Comparison of ENCODE assay signal across 9 cellular contexts in the genomic region with DNA sequence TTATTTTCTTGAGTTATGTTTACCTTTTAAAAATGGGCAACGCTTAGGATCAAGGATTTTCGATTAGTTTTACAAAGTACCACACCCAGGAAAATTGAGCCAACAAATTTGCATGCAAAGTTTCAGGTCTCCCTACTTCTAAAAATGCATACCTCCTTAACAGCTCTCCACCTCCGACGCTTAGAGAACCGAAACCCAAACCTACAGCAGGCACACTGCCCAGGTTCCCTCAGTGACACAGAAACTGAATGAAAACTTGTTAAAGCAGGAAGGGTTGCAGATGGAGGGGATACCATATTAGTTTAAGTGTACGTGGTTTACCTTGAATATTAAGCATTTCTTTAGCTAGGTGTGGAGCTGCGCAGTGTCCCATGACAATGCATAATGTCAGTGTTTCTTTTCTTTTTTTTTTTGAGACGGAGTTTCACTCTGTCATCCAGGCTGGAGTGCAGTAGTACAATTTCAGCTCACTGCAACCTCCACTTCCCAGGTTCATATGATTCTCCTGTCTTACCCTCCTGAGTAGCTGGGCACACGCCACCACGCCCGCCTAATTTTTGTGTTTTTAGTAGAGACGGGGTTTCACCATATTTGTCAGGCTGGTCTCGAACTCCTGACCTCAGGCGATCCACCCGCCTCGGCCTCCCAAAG. TPM values are rescaled to one million over a fixed set of nuclear protein-coding genes. Genes with fewer than 3 reads are reported as not detected.
A peak's percentile ranks its signal among the peaks of the same experiment; 100 is the strongest.
DNase-seq lines count a peak whose midpoint lies in the region; ATAC-seq, FAIRE-seq and TF ChIP-seq lines count a peak whose summit lies in the region.
"Had no signal": no experiment of that assay in that cellular context is flagged by ENCODE, and none has a peak within 500 bp of the region (broad histone marks: within the 10 kb centered on the region; RNA-seq: fewer than 3 reads in every experiment).

No MANE protein-coding gene starts in this region.

- peaks cover 33% of the 10 kb centered on the region for H3K79me2 ChIP-seq in keratinocyte (ENCODE audit: control insufficient read depth, insufficient read depth, low read length)

- in situ Hi-C loops in KBM-7 (cut with MboI; ENCODE audit: low pct_unique_long_range_greater_than_20kb, low sequenced_read_pairs), result loop anchor here (25.0 kb wide), 1 partner anchor 96 kb away; no protein-coding TSS in a partner anchor

- H3K9ac ChIP-seq in keratinocyte (ENCODE audit: control insufficient read depth, extremely low read depth, insufficient read depth, low read length) (no peak overlapping the region), kidney (ENCODE audit: low read length in 2 of 2) (no peak overlapping the region)

- H3K9me3 Mint-ChIP-seq in osteocyte (ENCODE audit: unreplicated experiment), result no peaks in the 10 kb centered on the region

- peaks cover 8% of the 10 kb centered on the region for H4K20me1 ChIP-seq in keratinocyte (ENCODE audit: control insufficient read depth, extremely low read depth, insufficient read depth, low read length)

- no peak overlapping the region for H3K4me2 ChIP-seq in keratinocyte (ENCODE audit: control insufficient read depth, extremely low read depth, insufficient read depth, low read depth, low read length)

- H3K36me3 ChIP-seq in keratinocyte (ENCODE audit: control insufficient read depth in 2 of 2, extremely low read depth in 1 of 2, insufficient read depth in 2 of 2, low read length in 2 of 2), result peaks cover under 1 to 12% of the 10 kb centered on the region in 2 experiments
- no peaks in the 10 kb centered on the region for H3K36me3 ChIP-seq in kidney (ENCODE audit: control insufficient read depth in 1 of 2, insufficient read depth in 2 of 2, low read length in 2 of 2)

- H3K4me1 ChIP-seq in keratinocyte (ENCODE audit: control insufficient read depth, extremely low read depth, insufficient read depth, low read length), result peaks cover 9% of the 10 kb centered on the region
- H3K4me1 ChIP-seq in kidney (ENCODE audit: control insufficient read depth in 1 of 2, insufficient read depth in 1 of 2, low read depth in 1 of 2, low read length in 2 of 2), result peaks cover 6 to 7% of the 10 kb centered on the region in 2 donors

- no peak overlapping the region for H3K4me3 Mint-ChIP-seq in osteocyte (ENCODE audit: unreplicated experiment)

- ATAC-seq in GM18870 (IDR thresholded peaks at IDR 0.05; ENCODE audit: unreplicated experiment) (peak; percentile 91), HG02623 (IDR thresholded peaks at IDR 0.05; ENCODE audit: unreplicated experiment) (peak; percentile 73)

- DNase-seq in NOMO-1 (lab: John Stamatoyannopoulos, UW; ENCODE audit: unreplicated experiment in 2 of 2) (peak; percentile 85 to 97), keratinocyte (ENCODE audit: low read depth, low spot score) (no peak), kidney (no peak), osteocyte (ENCODE audit: extremely low spot score, unreplicated experiment) (no peak), KBM-7 (no peak)
- no peak for DNase-seq in activated CD4-positive, CD25-positive, alpha-beta regulatory T cell (lab: John Stamatoyannopoulos, UW)

- no peak for FAIRE-seq in keratinocyte (lab: Jason Lieb, UNC)
- FAIRE-seq in kidney (lab: Jason Lieb, UNC), result no peak

- peaks cover 2% of the 10 kb centered on the region for H3K9me1 ChIP-seq in keratinocyte (ENCODE audit: control insufficient read depth, extremely low read depth, insufficient read depth, low read length)

- no peaks in the 10 kb centered on the region for H3K36me3 Mint-ChIP-seq in osteocyte (ENCODE audit: unreplicated experiment)

- dilution Hi-C loops in keratinocyte (cut with MboI; ENCODE audit: extremely low pct_ligation_motif_present, low sequenced_read_pairs), result no loop called here

- H3K4me1 Mint-ChIP-seq in osteocyte (ENCODE audit: unreplicated experiment), result peaks cover 38% of the 10 kb centered on the region

- H3K27me3 ChIP-seq in keratinocyte (ENCODE audit: control insufficient read depth, extremely low read depth, insufficient read depth, low read length), result no peaks in the 10 kb centered on the region

- no peaks in the 10 kb centered on the region for H3K27me3 Mint-ChIP-seq in osteocyte (ENCODE audit: unreplicated experiment)

- H3K9me3 ChIP-seq in keratinocyte (ENCODE audit: control insufficient read depth, low read depth, low read length) (no peaks in the 10 kb centered on the region), kidney (ENCODE audit: control insufficient read depth in 1 of 2, low read length in 2 of 2) (peaks cover 0 to 10% of the 10 kb centered on the region in 2 donors)

- H2AFZ ChIP-seq in keratinocyte (ENCODE audit: control insufficient read depth, low read length), result peak overlapping the region; percentile 39

- intact Hi-C loops in kidney (cut with DNase I), result loop anchor here (10.0 kb wide), 1 partner anchor 89 kb away; no protein-coding TSS in a partner anchor

- TF ChIP-seq CTCF in keratinocyte (optimal IDR thresholded peaks at IDR 0.05 in 1 of 3, IDR thresholded peaks at IDR 0.05 in 1 of 3, conservative IDR thresholded peaks at IDR 0.05 in 1 of 3; ENCODE audit: extremely low read depth in 1 of 3, insufficient read depth in 2 of 3, low read length in 3 of 3) (no peak), kidney (IDR thresholded peaks at IDR 0.05; ENCODE audit: borderline replicate concordance, extremely low read depth, insufficient read depth) (no peak), osteocyte (IDR thresholded peaks at IDR 0.05) (no peak)

- no peak overlapping the region for H3K27ac Mint-ChIP-seq in osteocyte (ENCODE audit: unreplicated experiment)

- H3K4me3 ChIP-seq in keratinocyte (ENCODE audit: control insufficient read depth in 2 of 3, extremely low read depth in 1 of 3, insufficient read depth in 2 of 3, low read depth in 1 of 3, low read length in 3 of 3), result no peak overlapping the region
- H3K4me3 ChIP-seq in kidney (ENCODE audit: low read length in 2 of 2), result no peak overlapping the region

- H3K27ac ChIP-seq in keratinocyte (ENCODE audit: control insufficient read depth, insufficient read depth, low read length) (no peak overlapping the region), kidney (ENCODE audit: low read depth in 2 of 2, low read length in 2 of 2) (no peak overlapping the region)
- H3K27ac ChIP-seq: epithelial cell of prostate had no signal

RNA-seq across cellular contexts. Expression of gene SUB1, which starts 1.6 kb away (rescaled TPM):
- polyA plus RNA-seq in keratinocyte, result 150 to 432 TPM (median 162 TPM) in 3 replicates
- polyA plus RNA-seq in keratinocyte (2011; ENCODE audit: low read depth), result 131 TPM
- polyA plus RNA-seq in keratinocyte (2011; cell fraction: cytosol; rRNA removed), result 254 and 350 TPM in 2 replicates
- 71.4 and 177 TPM in 2 replicates for polyA plus RNA-seq in keratinocyte (2011; cell fraction: nucleus; rRNA removed)
- 194 and 252 TPM in 2 replicates for polyA plus RNA-seq in keratinocyte (2012; ENCODE audit: low replicate concordance)
- 2.4 to 28.7 TPM (median 11.3 TPM) in 3 replicates for polyA minus RNA-seq in keratinocyte
- polyA minus RNA-seq in keratinocyte (2011; cell fraction: cytosol; rRNA and poly(A)+ RNA removed), result 19.0 TPM
- polyA minus RNA-seq in keratinocyte (2011; cell fraction: nucleus; rRNA and poly(A)+ RNA removed), result 10.9 and 22.6 TPM in 2 replicates
- total RNA-seq in kidney, result 167 TPM
- polyA plus RNA-seq in kidney (ENCODE audit: insufficient read depth, low read depth, low replicate concordance), result 292 TPM
- total RNA-seq in osteocyte, result 191 and 202 TPM in 2 replicates

Comparison
In these comparisons a context has a peak if more than half of its experiments do, and no peak if none do; other contexts are left out.
1. DNase-seq: peak in NOMO-1 (2 of 2); none in keratinocyte (single experiment), kidney (single experiment), activated CD4-positive, CD25-positive, alpha-beta regulatory T cell (0 of 4), osteocyte (single experiment) and KBM-7 (single experiment).